Comparison of ENCODE assay signal across 9 cellular contexts in genomic region chr1:46202975-46203737, GRCh38. TPM values are rescaled to one million over a fixed set of nuclear protein-coding genes. Genes with fewer than 3 reads are reported as not detected.
DNase-seq lines count a peak whose midpoint lies in the region; ATAC-seq and TF ChIP-seq lines count a peak whose summit lies in the region.
"Had no signal": no experiment of that assay in that cellular context is flagged by ENCODE, and none has a peak within 500 bp of the region (broad histone marks: within the 10 kb centered on the region; RNA-seq: fewer than 3 reads in every experiment).

A gene with protein sequence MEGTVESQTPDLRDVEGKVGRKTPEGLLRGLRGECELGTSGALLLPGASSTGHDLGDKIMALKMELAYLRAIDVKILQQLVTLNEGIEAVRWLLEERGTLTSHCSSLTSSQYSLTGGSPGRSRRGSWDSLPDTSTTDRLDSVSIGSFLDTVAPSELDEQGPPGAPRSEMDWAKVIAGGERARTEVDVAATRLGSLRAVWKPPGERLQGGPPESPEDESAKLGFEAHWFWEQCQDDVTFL (plus strand): TSS chr1:46203334. CDS start chr1:46203427, 93 bp downstream.

- H3K4me1 ChIP-seq in SJSA1 (replicated peaks) (peaks cover 19% of the 10 kb centered on the region), iPS DF 6.9 (ENCODE audit: control insufficient read depth, insufficient read depth, low read length) (0 out of 2 replicates have a peak, but pooled peaks cover 2% of the 10 kb centered on the region)

- no peak for ATAC-seq in GM21360 (IDR thresholded peaks at IDR 0.05; ENCODE audit: unreplicated experiment)

- no peak within 1 kb of the TSS for H3K27ac ChIP-seq in SJSA1
- no peak within 1 kb of the TSS for H3K27ac ChIP-seq in brain microvascular endothelial cell
- H3K27ac ChIP-seq in iPS DF 6.9 (ENCODE audit: low read length), result no peak within 1 kb of the TSS
- H3K27ac ChIP-seq: C4-2B had no signal

- H3K36me3 ChIP-seq in SJSA1 (peaks cover under 1% of the 10 kb centered on the region; the same call in 1 of the 2 replicates), brain microvascular endothelial cell (replicated peaks) (no peaks in the 10 kb centered on the region), iPS DF 6.9 (ENCODE audit: control insufficient read depth, insufficient read depth, low read length) (no peaks in the 10 kb centered on the region)

- H3K4me3 ChIP-seq in SJSA1 (peak within 1 kb of the TSS; percentile 51), brain microvascular endothelial cell (ENCODE audit: low read depth, low read length) (peak within 1 kb of the TSS; percentile 79), iPS DF 6.9 (ENCODE audit: low read length) (peak within 1 kb of the TSS; percentile 78)

- no peaks in the 10 kb centered on the region for H3K27me3 ChIP-seq in SJSA1 (replicated peaks)
- H3K27me3 ChIP-seq in brain microvascular endothelial cell (replicated peaks), result no peaks in the 10 kb centered on the region
- no peaks in the 10 kb centered on the region for H3K27me3 ChIP-seq in iPS DF 6.9 (ENCODE audit: control insufficient read depth, insufficient read depth, low read length)

- TF ChIP-seq CTCF in brain microvascular endothelial cell (IDR thresholded peaks at IDR 0.05; ENCODE audit: low read depth, low read length, missing control alignments), result no peak

- H3K9me3 ChIP-seq in SJSA1 (replicated peaks) (no peaks in the 10 kb centered on the region), iPS DF 6.9 (ENCODE audit: control insufficient read depth, insufficient read depth, low read length) (no peaks in the 10 kb centered on the region)

- in situ Hi-C loops in brain microvascular endothelial cell (cut with HindIII; ENCODE audit: low pct_ligation_motif_present, low sequenced_read_pairs), result no loop called here

- whole genome bisulfite sequencing in iPS DF 6.9 (ENCODE audit: insufficient coverage, insufficient read length), result no CpG with 5 or more reads among the region's 48 CpGs

- peak; percentile 16 for DNase-seq in NCI-H1694 treated with DMSO at 0.1 percent for 48 hours (lab: John Stamatoyannopoulos, UW)
- no peak for DNase-seq in NCI-H1694 (lab: John Stamatoyannopoulos, UW)
- peak; percentile 46 to 54 for DNase-seq in SJSA1 (ENCODE audit: low read depth in 1 of 2, low spot score in 2 of 2)
- peak; percentile 34 for DNase-seq in brain microvascular endothelial cell
- no peak for DNase-seq in iPS DF 6.9 (ENCODE audit: low read depth, low spot score)
- peak; percentile 79 for DNase-seq in putamen (ENCODE audit: low spot score)
- no peak for DNase-seq in NCI-H446 treated with DMSO at 0.1 percent for 48 hours (lab: John Stamatoyannopoulos, UW)

RNA-seq across cellular contexts. Expression of the gene that starts here (rescaled TPM):
- 0.41 and 1.2 TPM in 2 replicates for total RNA-seq in SJSA1 (2014; rRNA removed; shearing (Covaris generic))

Comparison
In these comparisons a context has a peak if more than half of its experiments do, and no peak if none do; other contexts are left out.
1. DNase-seq: peak in NCI-H1694 treated with DMSO at 0.1 percent for 48 hours (single experiment), SJSA1 (2 of 2), brain microvascular endothelial cell (single experiment) and putamen (single experiment); none in NCI-H1694 (single experiment), iPS DF 6.9 (single experiment) and NCI-H446 treated with DMSO at 0.1 percent for 48 hours (single experiment).
2. Peak in every context shown above with its lines, with median percentiles within 50 percentile points of each other: H3K4me3 ChIP-seq.